ENCODE assay signal across 1 cellular context in genomic region chr9:133489253-133490190, GRCh38.
TF ChIP-seq lines count a peak whose summit lies in the region.

No MANE protein-coding gene starts in this region.

TF ChIP-seq in K562, 482 proteins besides CTCF, POLR2A, EP300 and RAD21:
- TF ChIP-seq, protein P1, sequence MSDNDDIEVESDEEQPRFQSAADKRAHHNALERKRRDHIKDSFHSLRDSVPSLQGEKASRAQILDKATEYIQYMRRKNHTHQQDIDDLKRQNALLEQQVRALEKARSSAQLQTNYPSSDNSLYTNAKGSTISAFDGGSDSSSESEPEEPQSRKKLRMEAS (CRISPR knock-in tag; IDR thresholded peaks at IDR 0.05) = peak; percentile 45; the same call in 1 of the 2 replicates
- no peak for TF ChIP-seq COPS2 (conservative IDR thresholded peaks at IDR 0.05)
TF ChIP-seq in K562: peak in this region for 1.
